ENCODE assay signal across 14 cellular contexts in the genomic region with DNA sequence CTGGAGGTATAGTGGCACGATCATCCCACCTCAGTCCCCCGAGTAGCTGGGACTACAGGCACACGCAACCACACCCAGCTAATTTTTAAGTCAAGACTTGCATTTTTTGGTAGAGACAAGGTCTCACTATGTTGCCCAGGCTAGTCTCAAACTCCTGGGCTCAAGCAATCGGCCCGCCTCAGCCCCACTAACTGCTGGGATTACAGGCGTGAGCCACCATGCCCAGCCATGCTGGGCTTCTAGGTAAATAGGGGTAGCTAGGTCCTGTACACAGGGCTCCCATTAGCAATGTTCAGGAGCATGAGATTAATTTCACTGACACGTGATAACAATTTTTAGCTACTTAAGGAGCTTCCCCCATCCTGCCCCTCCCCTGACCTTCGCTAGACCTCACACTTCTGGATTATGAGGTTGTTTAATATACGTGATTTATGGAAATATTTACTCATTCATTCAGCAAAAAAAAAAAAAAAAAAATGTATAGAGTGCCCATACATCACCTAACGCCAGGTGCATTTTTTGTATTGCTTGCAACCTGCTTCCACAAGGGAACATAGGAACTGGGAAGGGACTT. TPM values are rescaled to one million over a fixed set of nuclear protein-coding genes. Genes with fewer than 3 reads are reported as not detected.
DNase-seq lines count a peak whose midpoint lies in the region; ATAC-seq and TF ChIP-seq lines count a peak whose summit lies in the region.
"Had no signal": no experiment of that assay in that cellular context is flagged by ENCODE, and none has a peak within 500 bp of the region (broad histone marks: within the 10 kb centered on the region; RNA-seq: fewer than 3 reads in every experiment).

No MANE protein-coding gene starts in this region.

- no peak for TF ChIP-seq CTCF in HL-60 (IDR thresholded peaks at IDR 0.05; ENCODE audit: insufficient read depth, low read length)

- ATAC-seq in HG02678 (IDR thresholded peaks at IDR 0.05; ENCODE audit: unreplicated experiment) = no peak

- POLR2A ChIA-PET in activated CD4-positive, alpha-beta T cell treated with anti-CD3 and anti-CD28 coated beads, Interleukin-2, amount 10 ng/mL, durations not matched to agents 7 days and 5 days (lab: Charles Lee) = interaction anchor here (0.6 to 0.9 kb wide), 3 partner anchors 19 to 373 kb away, joined by 3 read pairs; partner anchors contain the start of genes INTS6 and TMEM272

- peak overlapping the region; percentile 65 for H3K4me3 Mint-ChIP-seq in activated CD4-positive, alpha-beta T cell treated with anti-CD3 and anti-CD28 coated beads, Interleukin-2, amount 10 ng/mL, durations not matched to agents 7 days and 5 days
- peak overlapping the region; percentile 82 for H3K4me3 Mint-ChIP-seq in activated naive CD8-positive, alpha-beta T cell treated with anti-CD3 and anti-CD28 coated beads for 36 hours

- no peaks in the 10 kb centered on the region for H3K9me3 Mint-ChIP-seq in activated CD4-positive, alpha-beta T cell treated with anti-CD3 and anti-CD28 coated beads, Interleukin-2, amount 10 ng/mL, durations not matched to agents 7 days and 5 days
- H3K9me3 Mint-ChIP-seq in activated naive CD8-positive, alpha-beta T cell treated with anti-CD3 and anti-CD28 coated beads for 36 hours = no peaks in the 10 kb centered on the region

- no peak for DNase-seq in activated CD4-positive, alpha-beta T cell treated with anti-CD3 and anti-CD28 coated beads, Interleukin-2, amount 10 ng/mL, durations not matched to agents 7 days and 5 days
- DNase-seq in activated CD4-positive, alpha-beta T cell treated with anti-CD3 and anti-CD28 coated beads for 1 hour = no peak
- DNase-seq in HL-60 (ENCODE audit: low read depth in 1 of 2, low spot score in 1 of 2) (no peak), NCI-H146 (lab: John Stamatoyannopoulos, UW) (no peak), COLO829 (ENCODE audit: low spot score) (no peak)
- no peak for DNase-seq in activated naive CD8-positive, alpha-beta T cell treated with anti-CD3 and anti-CD28 coated beads for 36 hours
- DNase-seq: ACHN, NCI-H2029, NCI-H82, nucleus accumbens, small intestine had no signal

- H3K27ac Mint-ChIP-seq in activated CD4-positive, alpha-beta T cell treated with anti-CD3 and anti-CD28 coated beads, Interleukin-2, amount 10 ng/mL, durations not matched to agents 7 days and 5 days = peak overlapping the region; percentile 97
- H3K27ac Mint-ChIP-seq in activated naive CD8-positive, alpha-beta T cell treated with anti-CD3 and anti-CD28 coated beads for 36 hours = peak overlapping the region; percentile 98

- no peaks in the 10 kb centered on the region for H3K27me3 ChIP-seq in HL-60 (ENCODE audit: insufficient read depth, poor library complexity, severe bottlenecking)

- peaks cover 94% of the 10 kb centered on the region for H3K4me1 Mint-ChIP-seq in activated CD4-positive, alpha-beta T cell treated with anti-CD3 and anti-CD28 coated beads, Interleukin-2, amount 10 ng/mL, durations not matched to agents 7 days and 5 days
- peaks cover 83% of the 10 kb centered on the region for H3K4me1 Mint-ChIP-seq in activated naive CD8-positive, alpha-beta T cell treated with anti-CD3 and anti-CD28 coated beads for 36 hours

- no peak overlapping the region for H3K4me3 ChIP-seq in HL-60 (replicated peaks; ENCODE audit: insufficient read depth, low read length)
- H3K4me3 ChIP-seq in skin epidermis = no peak overlapping the region

- CTCF ChIA-PET in activated CD4-positive, alpha-beta T cell treated with anti-CD3 and anti-CD28 coated beads, Interleukin-2, amount 10 ng/mL, durations not matched to agents 7 days and 5 days (lab: Charles Lee) = interaction anchor here (0.6 to 7.5 kb wide), 5 partner anchors 10 to 700 kb away, joined by 3 to 41 read pairs (median 3); no protein-coding TSS in a partner anchor

- no peaks in the 10 kb centered on the region for H3K27me3 Mint-ChIP-seq in activated CD4-positive, alpha-beta T cell treated with anti-CD3 and anti-CD28 coated beads, Interleukin-2, amount 10 ng/mL, durations not matched to agents 7 days and 5 days
- H3K27me3 Mint-ChIP-seq in activated naive CD8-positive, alpha-beta T cell treated with anti-CD3 and anti-CD28 coated beads for 36 hours = no peaks in the 10 kb centered on the region

- peaks cover 9% of the 10 kb centered on the region for H3K36me3 Mint-ChIP-seq in activated CD4-positive, alpha-beta T cell treated with anti-CD3 and anti-CD28 coated beads, Interleukin-2, amount 10 ng/mL, durations not matched to agents 7 days and 5 days (ENCODE audit: low read depth)
- no peaks in the 10 kb centered on the region for H3K36me3 Mint-ChIP-seq in activated naive CD8-positive, alpha-beta T cell treated with anti-CD3 and anti-CD28 coated beads for 36 hours

- H3K27ac ChIP-seq in HL-60 (replicated peaks) = peak overlapping the region; percentile 78
- peak overlapping the region in 14 of 21 experiments; percentile 3 to 91 (median 58) for H3K27ac ChIP-seq in skin epidermis

RNA-seq across cellular contexts. Expression of gene TMEM272, which starts 19.2 kb away (rescaled TPM):
- 1 to 10 TPM; 1.3 to 1.5 TPM for total RNA-seq in activated CD4-positive, alpha-beta T cell treated with anti-CD3 and anti-CD28 coated beads, Interleukin-2, amount 10 ng/mL, durations not matched to agents 7 days and 5 days
- total RNA-seq in activated naive CD8-positive, alpha-beta T cell treated with anti-CD3 and anti-CD28 coated beads for 36 hours = 1 to 10 TPM; 1.5 to 1.6 TPM
- total RNA-seq: ureter had no signal

RNA-seq across cellular contexts. Expression of gene DHRS12, which starts 21.8 kb away (rescaled TPM):
- total RNA-seq in activated CD4-positive, alpha-beta T cell treated with anti-CD3 and anti-CD28 coated beads, Interleukin-2, amount 10 ng/mL, durations not matched to agents 7 days and 5 days = 1 to 10 TPM; 9.5 to 9.7 TPM
- 1 to 10 TPM; 9.7 to 9.9 TPM for total RNA-seq in activated naive CD8-positive, alpha-beta T cell treated with anti-CD3 and anti-CD28 coated beads for 36 hours

RNA-seq across cellular contexts. Expression of gene CCDC70, which starts 36.0 kb away (rescaled TPM):
- not detected for total RNA-seq in activated CD4-positive, alpha-beta T cell treated with anti-CD3 and anti-CD28 coated beads, Interleukin-2, amount 10 ng/mL, durations not matched to agents 7 days and 5 days
- under 1 TPM; 0.19 to 0.56 TPM for total RNA-seq in activated naive CD8-positive, alpha-beta T cell treated with anti-CD3 and anti-CD28 coated beads for 36 hours
- total RNA-seq: ureter had no signal
